8 cellular contexts compared by ENCODE assay signal in genomic region chr17:21019976-21020575, GRCh38. TPM values are rescaled to one million over a fixed set of nuclear protein-coding genes. Genes with fewer than 3 reads are reported as not detected.
DNase-seq lines count a peak whose midpoint lies in the region; ATAC-seq and TF ChIP-seq lines count a peak whose summit lies in the region.

No MANE protein-coding gene starts in this region.

- H3K4me1 ChIP-seq in aorta (ENCODE audit: control insufficient read depth in 1 of 2, insufficient read depth in 2 of 2, low read length in 2 of 2) (peaks cover 0 to 3% of the 10 kb centered on the region in 2 donors), thyroid gland (no peaks in the 10 kb centered on the region)

- H3K36me3 ChIP-seq in aorta (ENCODE audit: control insufficient read depth in 1 of 2, insufficient read depth in 2 of 2, low read length in 1 of 2) = peaks cover 0 to 18% of the 10 kb centered on the region in 2 donors
- peaks cover 64 to 68% of the 10 kb centered on the region in 2 donors for H3K36me3 ChIP-seq in thyroid gland

- TF ChIP-seq CTCF in thyroid gland (IDR thresholded peaks at IDR 0.05) = no peak

- H3K27ac ChIP-seq in aorta (ENCODE audit: low read depth in 1 of 2, low read length in 2 of 2) (no peak overlapping the region), thyroid gland (no peak overlapping the region)

- WGBS in aorta, 2 donors = 10 to 11% methylated on average over 6 of the region's 6 CpGs
- WGBS in thyroid gland, 2 donors = 68 to 77% methylated on average over 6 of the region's 6 CpGs

- H3K9me3 ChIP-seq in aorta (ENCODE audit: control insufficient read depth, low read length) (no peaks in the 10 kb centered on the region), thyroid gland (no peaks in the 10 kb centered on the region)

- peak; percentile 57 for ATAC-seq in left colon
- peak; percentile 82 for ATAC-seq in aorta (ENCODE audit: low FRiP score)
- no peak for ATAC-seq in HG03139 (IDR thresholded peaks at IDR 0.05; ENCODE audit: unreplicated experiment)

- H3K4me3 ChIP-seq in aorta (ENCODE audit: low read length in 2 of 2) (no peak overlapping the region), thyroid gland (replicated peaks in 1 of 3) (no peak overlapping the region)

- intact Hi-C loops in left colon (cut with DNase I, micrococcal nuclease) (no loop called here), aorta (cut with DNase I) (no loop called here), thyroid gland (cut with DNase I) (no loop called here)

- DNase-seq in activated T-cell treated with anti-CD3 and anti-CD28 coated beads for 1 hour (ENCODE audit: low read depth) (peak; percentile 32), activated T-cell treated with anti-CD3 and anti-CD28 coated beads for 4 hours (no peak), NCI-H510A (lab: John Stamatoyannopoulos, UW) (peak; percentile 43), anterior cingulate cortex (lab: John Stamatoyannopoulos, UW) (peak in 37 of 58 donors; percentile 15 to 77 (median 35)), left colon (peak; percentile 36 to 54), aorta (peak; percentile 70 to 82), thyroid gland (no peak)

- TF ChIP-seq POLR2A in thyroid gland (IDR thresholded peaks at IDR 0.05) = no peak

- H3K27me3 ChIP-seq in aorta (ENCODE audit: control insufficient read depth in 1 of 2, insufficient read depth in 2 of 2, low read length in 1 of 2) = no peaks in the 10 kb centered on the region
- no peaks in the 10 kb centered on the region for H3K27me3 ChIP-seq in thyroid gland

RNA-seq across cellular contexts. Expression of gene USP22, which starts 22.7 kb away (rescaled TPM):
- total RNA-seq in left colon = 100 to 1,000 TPM; 145 to 155 TPM
- 100 to 1,000 TPM; 131 to 168 TPM for total RNA-seq in aorta
- 10 to 100 TPM; 21.5 to 41.5 TPM for polyA plus RNA-seq in aorta
- 100 to 1,000 TPM; 127 to 262 (median 197) TPM for total RNA-seq in thyroid gland

Comparison
In these comparisons a context has a peak if more than half of its experiments do, and no peak if none do; other contexts are left out.
1. DNase-seq: peak in activated T-cell treated with anti-CD3 and anti-CD28 coated beads for 1 hour (single experiment), NCI-H510A (single experiment), anterior cingulate cortex (37 of 58), left colon (2 of 2) and aorta (2 of 2); none in activated T-cell treated with anti-CD3 and anti-CD28 coated beads for 4 hours (single experiment) and thyroid gland (0 of 2).